9 cellular contexts compared by ENCODE assay signal in the genomic region with DNA sequence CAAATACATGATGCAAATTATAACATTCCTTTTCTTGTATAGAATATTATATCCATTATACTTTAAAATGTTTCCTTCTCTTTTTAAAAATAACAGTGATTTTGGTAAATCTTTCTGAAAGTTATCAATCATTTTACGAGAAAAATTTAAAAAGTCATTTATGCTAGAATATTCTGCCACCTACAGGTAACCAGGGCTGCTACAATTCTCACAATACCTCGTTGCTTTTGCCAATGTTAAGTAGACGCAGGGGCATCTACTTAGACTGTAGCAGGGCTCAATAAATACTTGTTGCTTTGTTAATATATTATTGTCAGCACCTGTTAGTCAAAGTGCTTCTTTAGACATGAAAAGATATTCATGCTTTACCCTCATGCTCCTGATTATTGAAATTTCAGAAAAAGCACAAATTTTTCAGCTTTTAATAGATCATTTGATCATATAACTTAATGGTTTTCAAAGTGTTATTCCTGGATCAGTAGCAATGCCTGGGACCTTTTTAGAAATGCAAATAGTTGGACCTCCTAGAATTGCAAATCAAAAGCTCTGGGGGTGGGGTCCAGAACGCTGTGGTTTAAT.
DNase-seq lines count a peak whose midpoint lies in the region; ATAC-seq, FAIRE-seq and TF ChIP-seq lines count a peak whose summit lies in the region.
"Had no signal": no experiment of that assay in that cellular context is flagged by ENCODE, and none has a peak within 500 bp of the region (broad histone marks: within the 10 kb centered on the region; RNA-seq: fewer than 3 reads in every experiment).

No MANE protein-coding gene starts in this region.

- no peak overlapping the region for H3K9ac ChIP-seq in kidney (ENCODE audit: low read length in 2 of 2)

- H3K36me3 Mint-ChIP-seq in activated CD4-positive, alpha-beta T cell treated with anti-CD3 and anti-CD28 coated beads, Interleukin-2, amount 10 ng/mL, durations not matched to agents 24 days and 14 days (ENCODE audit: low read depth): no peaks in the 10 kb centered on the region

- TF ChIP-seq CTCF in BE2C (IDR thresholded peaks at IDR 0.05; ENCODE audit: low read depth, low read length) (peak; percentile 71), LNCaP clone FGC (IDR thresholded peaks at IDR 0.05; ENCODE audit: control insufficient read depth, extremely low read depth, insufficient read depth) (peak; percentile 78), kidney (IDR thresholded peaks at IDR 0.05; ENCODE audit: borderline replicate concordance, extremely low read depth, insufficient read depth) (peak; percentile 52)

- FAIRE-seq in kidney (lab: Jason Lieb, UNC): peak; percentile 68

- no peak overlapping the region for H3K4me3 Mint-ChIP-seq in activated CD4-positive, alpha-beta T cell treated with anti-CD3 and anti-CD28 coated beads, Interleukin-2, amount 10 ng/mL, durations not matched to agents 24 days and 14 days
- H3K4me3 Mint-ChIP-seq: dendritic cell treated with granulocyte-macrophage colony-stimulating factor and Interleukin-4, amounts not matched to agents 40 ng/mL and 50 ng/mL, for 4 days had no signal

- no peaks in the 10 kb centered on the region for H3K27me3 Mint-ChIP-seq in activated CD4-positive, alpha-beta T cell treated with anti-CD3 and anti-CD28 coated beads, Interleukin-2, amount 10 ng/mL, durations not matched to agents 24 days and 14 days

- intact Hi-C loops in kidney (cut with DNase I): loop anchor here (10.0 kb wide), 1 partner anchor 343 kb away; no protein-coding TSS in a partner anchor
- intact Hi-C loops in activated CD4-positive, alpha-beta T cell treated with anti-CD3 and anti-CD28 coated beads, Interleukin-2, amount 10 ng/mL, durations not matched to agents 24 days and 14 days (cut with micrococcal nuclease): no loop called here

- ATAC-seq in GM19467 (IDR thresholded peaks at IDR 0.05; ENCODE audit: unreplicated experiment) (no peak), HG03280 (IDR thresholded peaks at IDR 0.05; ENCODE audit: unreplicated experiment) (no peak)

- no peak overlapping the region for H3K27ac Mint-ChIP-seq in activated CD4-positive, alpha-beta T cell treated with anti-CD3 and anti-CD28 coated beads, Interleukin-2, amount 10 ng/mL, durations not matched to agents 24 days and 14 days
- H3K27ac Mint-ChIP-seq: dendritic cell treated with granulocyte-macrophage colony-stimulating factor and Interleukin-4, amounts not matched to agents 40 ng/mL and 50 ng/mL, for 4 days had no signal

- H3K27ac ChIP-seq in kidney (ENCODE audit: low read depth in 2 of 2, low read length in 2 of 2): no peak overlapping the region

- no peaks in the 10 kb centered on the region for H3K4me1 Mint-ChIP-seq in activated CD4-positive, alpha-beta T cell treated with anti-CD3 and anti-CD28 coated beads, Interleukin-2, amount 10 ng/mL, durations not matched to agents 24 days and 14 days

- no peaks in the 10 kb centered on the region for H3K9me3 ChIP-seq in BE2C
- no peaks in the 10 kb centered on the region for H3K9me3 ChIP-seq in kidney (ENCODE audit: control insufficient read depth in 1 of 2, low read length in 2 of 2)

- DNase-seq in BE2C: no peak
- peak; percentile 18 for DNase-seq in LNCaP clone FGC (ENCODE audit: low read depth)
- peak; percentile 8 for DNase-seq in amniotic stem cell (lab: John Stamatoyannopoulos, UW)
- DNase-seq in kidney: no peak
- no peak for DNase-seq in GOT3 (lab: John Stamatoyannopoulos, UW)
- DNase-seq in activated CD4-positive, alpha-beta T cell treated with anti-CD3 and anti-CD28 coated beads, Interleukin-2, amount 10 ng/mL, durations not matched to agents 24 days and 14 days: no peak

- H3K4me3 ChIP-seq in BE2C (ENCODE audit: low read depth, low read length) (no peak overlapping the region), LNCaP clone FGC (ENCODE audit: low read depth, low read length) (no peak overlapping the region), kidney (ENCODE audit: low read length in 2 of 2) (no peak overlapping the region)

- no peaks in the 10 kb centered on the region for H3K9me3 Mint-ChIP-seq in activated CD4-positive, alpha-beta T cell treated with anti-CD3 and anti-CD28 coated beads, Interleukin-2, amount 10 ng/mL, durations not matched to agents 24 days and 14 days
- H3K9me3 Mint-ChIP-seq: dendritic cell treated with granulocyte-macrophage colony-stimulating factor and Interleukin-4, amounts not matched to agents 40 ng/mL and 50 ng/mL, for 4 days had no signal

- H3K4me1 ChIP-seq in BE2C (no peaks in the 10 kb centered on the region), kidney (ENCODE audit: control insufficient read depth in 1 of 2, insufficient read depth in 1 of 2, low read depth in 1 of 2, low read length in 2 of 2) (no peaks in the 10 kb centered on the region)

- peaks cover 24% of the 10 kb centered on the region for H3K27me3 ChIP-seq in BE2C

- no peaks in the 10 kb centered on the region for H3K36me3 ChIP-seq in BE2C
- H3K36me3 ChIP-seq in kidney (ENCODE audit: control insufficient read depth in 1 of 2, insufficient read depth in 2 of 2, low read length in 2 of 2): no peaks in the 10 kb centered on the region

Comparison
In these comparisons a context has a peak if more than half of its experiments do, and no peak if none do; other contexts are left out.
1. DNase-seq: peak in LNCaP clone FGC (single experiment) and amniotic stem cell (single experiment); none in BE2C (single experiment), kidney (single experiment), GOT3 (single experiment) and activated CD4-positive, alpha-beta T cell treated with anti-CD3 and anti-CD28 coated beads, Interleukin-2, amount 10 ng/mL, durations not matched to agents 24 days and 14 days (single experiment).
2. Peak in every context shown above with its lines, with median percentiles within 50 percentile points of each other: CTCF ChIP-seq.